In genomic region chr10:81081887-81082620, GRCh38 we compare ENCODE assay signal across 11 cellular contexts.
DNase-seq lines count a peak whose midpoint lies in the region; ATAC-seq lines count a peak whose summit lies in the region.
"Had no signal": no experiment of that assay in that cellular context is flagged by ENCODE, and none has a peak within 500 bp of the region (broad histone marks: within the 10 kb centered on the region; RNA-seq: fewer than 3 reads in every experiment).

No MANE protein-coding gene starts in this region.

- ATAC-seq in GM18511 (IDR thresholded peaks at IDR 0.05; ENCODE audit: unreplicated experiment) (peak; percentile 66), HG03460 (IDR thresholded peaks at IDR 0.05; ENCODE audit: unreplicated experiment) (peak; percentile 54)
- ATAC-seq: HCT116, pancreas had no signal

- intact Hi-C loops in posterior vena cava (cut with DNase I), result no loop called here

- DNase-seq in UCSD-AML1 (lab: John Stamatoyannopoulos, UW; ENCODE audit: unreplicated experiment) (peak; percentile 12), posterior vena cava (ENCODE audit: low spot score) (peak; percentile 73), NCI-H2081 (lab: John Stamatoyannopoulos, UW) (no peak), DMS153 (lab: John Stamatoyannopoulos, UW) (no peak)
- DNase-seq in activated CD4-positive, alpha-beta T cell treated with anti-CD3 and anti-CD28 coated beads for 4 hours, result no peak
- DNase-seq: activated T-cell treated with anti-CD3 and anti-CD28 coated beads, Interleukin-2, amount 50 U/mL, for 1 hour; colonic mucosa had no signal

Comparison
In these comparisons a context has a peak if more than half of its experiments do, and no peak if none do; other contexts are left out.
1. DNase-seq: peak in UCSD-AML1 (single experiment) and posterior vena cava (single experiment); none in activated CD4-positive, alpha-beta T cell treated with anti-CD3 and anti-CD28 coated beads for 4 hours (0 of 2), NCI-H2081 (0 of 2) and DMS153 (single experiment).